14 cellular contexts compared by ENCODE assay signal in genomic region chr6:73085362-73085975, GRCh38.
A peak's percentile ranks its signal among the peaks of the same experiment; 100 is the strongest.
DNase-seq lines count a peak whose midpoint lies in the region; ATAC-seq, FAIRE-seq and TF ChIP-seq lines count a peak whose summit lies in the region.
"Had no signal": no experiment of that assay in that cellular context is flagged by ENCODE, and none has a peak within 500 bp of the region (broad histone marks: within the 10 kb centered on the region; RNA-seq: fewer than 3 reads in every experiment).

No MANE protein-coding gene starts in this region.

- TF ChIP-seq CTCF in mesothelial cell of epicardium (IDR thresholded peaks at IDR 0.05; ENCODE audit: unreplicated experiment) (no peak), D721Med (IDR thresholded peaks at IDR 0.05; ENCODE audit: insufficient read depth, missing control alignments) (no peak), foreskin keratinocyte (conservative IDR thresholded peaks at IDR 0.05) (no peak)

- H3K9me3 ChIP-seq in GM23248 (ENCODE audit: low read depth) = no peaks in the 10 kb centered on the region

- peaks cover 6% of the 10 kb centered on the region; the same call in 1 of the 2 replicates for H3F3A ChIP-seq in GM23248 (ENCODE audit: insufficient read depth)

- no peak overlapping the region for H3K4me2 ChIP-seq in GM23248 (ENCODE audit: unreplicated experiment)

- in situ Hi-C loops in GM23248 (cut with MboI) = no loop called here

- no peak overlapping the region for H2AFZ ChIP-seq in GM23248

- peaks cover 15% of the 10 kb centered on the region for H3K4me1 Mint-ChIP-seq in mesothelial cell of epicardium
- H3K4me1 Mint-ChIP-seq: activated naive CD8-positive, alpha-beta T cell treated with anti-CD3 and anti-CD28 coated beads, Interleukin-2, amount 10 ng/mL, durations not matched to agents 7 days and 5 days; CD4-positive, CD25-positive, alpha-beta regulatory T cell had no signal

- H4K20me1 ChIP-seq in GM23248 (ENCODE audit: insufficient read depth) = no peaks in the 10 kb centered on the region

- no peaks in the 10 kb centered on the region for H3K27me3 Mint-ChIP-seq in mesothelial cell of epicardium (ENCODE audit: low read depth)
- H3K27me3 Mint-ChIP-seq: activated CD4-positive, alpha-beta memory T cell treated with anti-CD3 and anti-CD28 coated beads for 36 hours; activated naive CD8-positive, alpha-beta T cell treated with anti-CD3 and anti-CD28 coated beads, Interleukin-2, amount 10 ng/mL, durations not matched to agents 7 days and 5 days had no signal

- peak; percentile 71 for ATAC-seq in GM18502 (IDR thresholded peaks at IDR 0.05; ENCODE audit: poor library complexity, unreplicated experiment)
- ATAC-seq in foreskin keratinocyte = no peak

- peak overlapping the region; percentile 75 for H3K27ac Mint-ChIP-seq in mesothelial cell of epicardium
- H3K27ac Mint-ChIP-seq: activated CD4-positive, alpha-beta memory T cell treated with anti-CD3 and anti-CD28 coated beads for 36 hours; activated naive CD8-positive, alpha-beta T cell treated with anti-CD3 and anti-CD28 coated beads, Interleukin-2, amount 10 ng/mL, durations not matched to agents 7 days and 5 days; CD4-positive, CD25-positive, alpha-beta regulatory T cell had no signal

- no peak overlapping the region for H3K9ac ChIP-seq in GM23248

- H3K9me3 Mint-ChIP-seq in mesothelial cell of epicardium = peaks cover 15% of the 10 kb centered on the region

- no peaks in the 10 kb centered on the region for H3K79me2 ChIP-seq in GM23248 (ENCODE audit: insufficient read depth)

- H3K9me2 ChIP-seq in GM23248 (ENCODE audit: insufficient read depth) = no peaks in the 10 kb centered on the region; the same call in 1 of the 2 replicates

- peaks cover 1% of the 10 kb centered on the region for H3K36me3 Mint-ChIP-seq in mesothelial cell of epicardium
- H3K36me3 Mint-ChIP-seq: activated CD4-positive, alpha-beta memory T cell treated with anti-CD3 and anti-CD28 coated beads for 36 hours; CD4-positive, CD25-positive, alpha-beta regulatory T cell had no signal

- WGBS in GM23248 (ENCODE audit: low coverage in 1 of 2, low lambda C conversion rate in 2 of 2, missing lambda C conversion rate in 2 of 2), 2 experiments = 60 to 65% methylated on average over 6 of the region's 6 CpGs

- no peak for FAIRE-seq in D721Med (lab: Jason Lieb, UNC)

- H3K4me1 ChIP-seq in GM23248 (ENCODE audit: insufficient read depth) (peaks cover 4% of the 10 kb centered on the region), foreskin keratinocyte (no peaks in the 10 kb centered on the region)

- DNase-seq in GM23248 = peak; percentile 13
- DNase-seq in LHCN-M2 (ENCODE audit: low read depth) = peak; percentile 23
- no peak for DNase-seq in mesothelial cell of epicardium (ENCODE audit: low spot score in 2 of 2, unreplicated experiment in 2 of 2)
- no peak for DNase-seq in D721Med (ENCODE audit: insufficient read length, low spot score)
- no peak for DNase-seq in activated gamma-delta T cell (lab: John Stamatoyannopoulos, UW)
- no peak for DNase-seq in foreskin keratinocyte
- no peak for DNase-seq in head of caudate nucleus
- DNase-seq: activated CD4-positive, alpha-beta memory T cell treated with anti-CD3 and anti-CD28 coated beads for 36 hours; activated naive CD8-positive, alpha-beta T cell treated with anti-CD3 and anti-CD28 coated beads, Interleukin-2, amount 10 ng/mL, durations not matched to agents 7 days and 5 days; CD4-positive, CD25-positive, alpha-beta regulatory T cell; dorsolateral prefrontal cortex; mammary epithelial cell; substantia nigra had no signal

- H3K4me3 Mint-ChIP-seq in mesothelial cell of epicardium = no peak overlapping the region
- H3K4me3 Mint-ChIP-seq: activated CD4-positive, alpha-beta memory T cell treated with anti-CD3 and anti-CD28 coated beads for 36 hours; activated naive CD8-positive, alpha-beta T cell treated with anti-CD3 and anti-CD28 coated beads, Interleukin-2, amount 10 ng/mL, durations not matched to agents 7 days and 5 days; CD4-positive, CD25-positive, alpha-beta regulatory T cell had no signal

- H3K27ac ChIP-seq in GM23248 (no peak overlapping the region), foreskin keratinocyte (no peak overlapping the region)

- H3K27me3 ChIP-seq in GM23248 (replicated peaks; ENCODE audit: insufficient read depth) (no peaks in the 10 kb centered on the region), foreskin keratinocyte (no peaks in the 10 kb centered on the region)
- H3K27me3 ChIP-seq: dorsolateral prefrontal cortex had no signal

- no peaks in the 10 kb centered on the region; the same call in 1 of the 2 replicates for H3K36me3 ChIP-seq in GM23248 (ENCODE audit: low read depth)

- no peak overlapping the region for H3K4me3 ChIP-seq in GM23248
- H3K4me3 ChIP-seq: dorsolateral prefrontal cortex had no signal

- intact Hi-C loops in head of caudate nucleus (cut with DNase I) = no loop called here

Comparison
In these comparisons a context has a peak if more than half of its experiments do, and no peak if none do; other contexts are left out.
1. DNase-seq: peak in GM23248 (single experiment) and LHCN-M2 (single experiment); none in mesothelial cell of epicardium (0 of 2), D721Med (single experiment), activated gamma-delta T cell (single experiment), foreskin keratinocyte (0 of 2) and head of caudate nucleus (0 of 42).